ENCODE assay signal across 30 cellular contexts in the genomic region with DNA sequence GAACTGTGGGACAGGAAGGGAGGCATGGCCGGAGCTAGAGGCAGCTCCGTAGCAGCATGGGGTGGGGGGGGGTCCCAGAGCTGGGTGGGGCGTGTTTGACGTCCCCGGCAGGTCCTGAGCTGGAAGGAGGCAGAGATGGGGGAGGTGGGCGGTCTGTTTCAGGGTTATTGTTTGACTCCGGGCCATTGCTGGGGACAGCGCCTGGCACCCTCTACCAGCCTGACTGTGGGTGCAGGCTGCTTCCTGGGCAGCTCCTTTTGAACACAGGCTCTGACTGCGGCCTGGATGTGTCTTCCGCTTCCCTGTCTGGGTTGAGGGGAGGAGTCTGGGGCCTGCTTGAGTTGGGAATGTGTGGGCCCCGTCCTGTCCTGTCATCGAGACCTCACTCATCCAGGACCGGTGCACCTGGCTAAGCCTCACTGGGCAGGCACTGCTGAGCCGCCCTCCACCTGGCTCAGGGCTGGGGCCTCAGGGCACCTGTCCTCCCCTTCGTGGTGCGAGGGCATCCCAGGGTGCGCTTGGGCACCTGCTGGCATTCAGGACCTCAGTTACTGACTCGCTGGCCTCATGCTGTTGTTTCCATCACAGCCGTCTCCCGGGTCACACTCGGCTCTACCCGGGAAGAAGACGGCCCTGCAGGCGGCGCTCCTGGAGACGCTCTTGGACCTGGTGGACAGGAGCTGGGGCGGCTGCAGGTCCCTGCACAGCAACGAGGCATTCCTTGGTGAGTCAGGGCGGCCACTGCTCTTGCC. TPM values are rescaled to one million over a fixed set of nuclear protein-coding genes. Genes with fewer than 3 reads are reported as not detected.
DNase-seq lines count a peak whose midpoint lies in the region; ATAC-seq, FAIRE-seq and TF ChIP-seq lines count a peak whose summit lies in the region.
"Had no signal": no experiment of that assay in that cellular context is flagged by ENCODE, and none has a peak within 500 bp of the region (broad histone marks: within the 10 kb centered on the region; RNA-seq: fewer than 3 reads in every experiment).

No MANE protein-coding gene starts in this region.

- no peak for FAIRE-seq in K562 (lab: Jason Lieb, UNC)
- FAIRE-seq: GM12878, H1 had no signal

- TF ChIP-seq EP300 in K562 (IDR thresholded peaks at IDR 0.05; ENCODE audit: low read length) = no peak

- H3K9me1 ChIP-seq in K562 (ENCODE audit: control insufficient read depth, insufficient read depth, low read length) = no peaks in the 10 kb centered on the region

- H3K27me3 ChIP-seq in K562 (ENCODE audit: control insufficient read depth in 2 of 2, insufficient read depth in 2 of 2, low read length in 2 of 2) (no peaks in the 10 kb centered on the region), testis (no peaks in the 10 kb centered on the region), adrenal gland (no peaks in the 10 kb centered on the region)

- CTCF ChIA-PET in activated CD8-positive, alpha-beta memory T cell treated with anti-CD3 and anti-CD28 coated beads, Interleukin-2, amount 10 ng/mL, durations not matched to agents 7 days and 5 days (lab: Charles Lee) = no interaction called here
- CTCF ChIA-PET in K562 (lab: Yijun Ruan, JAX; ENCODE audit: low intra/inter-chr PET ratio) = no interaction called here

- no peaks in the 10 kb centered on the region for H3K9me3 ChIP-seq in K562 (replicated peaks; ENCODE audit: control insufficient read depth, insufficient read depth, low read depth, low read length)
- H3K9me3 ChIP-seq in testis = no peaks in the 10 kb centered on the region
- no peaks in the 10 kb centered on the region for H3K9me3 ChIP-seq in adrenal gland (replicated peaks in 1 of 3)
- H3K9me3 ChIP-seq: Caco-2 had no signal

- TF ChIP-seq CTCF in K562 (IDR thresholded peaks at IDR 0.05 in 2 of 3, conservative IDR thresholded peaks at IDR 0.05 in 1 of 3; ENCODE audit: insufficient read depth in 2 of 3, low read depth in 1 of 3, low read length in 3 of 3) (no peak), testis (IDR thresholded peaks at IDR 0.05) (no peak), adrenal gland (IDR thresholded peaks at IDR 0.05) (no peak)

- no peak overlapping the region for H3K27ac ChIP-seq in K562 (ENCODE audit: extremely low read depth, low read depth, low read length)
- no peak overlapping the region for H3K27ac ChIP-seq in testis
- H3K27ac ChIP-seq in adrenal gland = no peak overlapping the region
- H3K27ac ChIP-seq: 22Rv1, C4-2B, KMS-11 had no signal

- 96% methylated on average over 21 of the region's 29 CpGs for WGBS in K562 (ENCODE audit: insufficient coverage, low coverage, missing lambda C conversion rate)
- 87 to 93% methylated on average over 15 to 29 of the region's 29 CpGs for WGBS in testis, 2 donors
- WGBS in adrenal gland, 4 donors = 92 to 98% (median 97%) methylated on average over 17 to 29 of the region's 29 CpGs

- POLR2A ChIA-PET in K562 (lab: Yijun Ruan, JAX) = no interaction called here

- intact Hi-C loops in K562 (cut with micrococcal nuclease) = no loop called here
- intact Hi-C loops in testis (cut with DNase I; ENCODE audit: low total_unique reads) = no loop called here
- intact Hi-C loops in adrenal gland (cut with DNase I) = no loop called here

- no peak overlapping the region for H3K4me3 Mint-ChIP-seq in activated CD8-positive, alpha-beta memory T cell treated with anti-CD3 and anti-CD28 coated beads, Interleukin-2, amount 10 ng/mL, durations not matched to agents 7 days and 5 days
- H3K4me3 Mint-ChIP-seq: B cell; CD8-positive, alpha-beta T cell had no signal

- no peak overlapping the region for H2AFZ ChIP-seq in K562 (ENCODE audit: low read depth, low read length)

- no peak for TF ChIP-seq RAD21 in K562 (CRISPR knock-in tag; conservative IDR thresholded peaks at IDR 0.05 in 1 of 2, IDR thresholded peaks at IDR 0.05 in 1 of 2)

- H3K4me3 ChIP-seq in K562 (no peak overlapping the region), testis (no peak overlapping the region), adrenal gland (no peak overlapping the region)
- H3K4me3 ChIP-seq: GM12878 had no signal

- peaks cover 29% of the 10 kb centered on the region for H3K36me3 Mint-ChIP-seq in activated CD8-positive, alpha-beta memory T cell treated with anti-CD3 and anti-CD28 coated beads, Interleukin-2, amount 10 ng/mL, durations not matched to agents 7 days and 5 days

- BruUV-seq in K562 (replicated peaks; lab: Mats Ljungman, UMichigan) = no TSS peak

- peak; percentile 35 for DNase-seq in activated CD8-positive, alpha-beta memory T cell treated with anti-CD3 and anti-CD28 coated beads, Interleukin-2, amount 10 ng/mL, durations not matched to agents 7 days and 5 days
- no peak for DNase-seq in activated CD8-positive, alpha-beta memory T cell treated with anti-CD3 and anti-CD28 coated beads, Interleukin-2, amount 50 U/mL, for 4 hours
- DNase-seq in K562 (ENCODE audit: extremely low read depth in 1 of 4, low spot score in 3 of 4) (no peak), mesenteric fat pad (ENCODE audit: low spot score) (peak; percentile 85), testis (peak; percentile 6), adrenal gland (no peak)
- DNase-seq: Caco-2; CD8-positive, alpha-beta T cell; DMS 273 treated with DMSO at 0.1 percent for 48 hours; DMS79; EL; GDM1; IMR-90; MM.1S; NCI-H1417; NCI-H1694; NCI-H2029 treated with DMSO at 0.1 percent for 48 hours; NCI-H446 treated with DMSO at 0.1 percent for 48 hours; NCI-H526; NCI-H82; NK-92 treated with Interleukin-12 subunit alpha and Interleukin-12 subunit beta, amount 100 ng/mL, for 24 hours; PC-3 had no signal

- no peaks in the 10 kb centered on the region for H3K9me3 Mint-ChIP-seq in activated CD8-positive, alpha-beta memory T cell treated with anti-CD3 and anti-CD28 coated beads, Interleukin-2, amount 10 ng/mL, durations not matched to agents 7 days and 5 days (ENCODE audit: low read depth)
- H3K9me3 Mint-ChIP-seq: CD8-positive, alpha-beta T cell had no signal

- peaks cover 3% of the 10 kb centered on the region for H3K4me1 Mint-ChIP-seq in activated CD8-positive, alpha-beta memory T cell treated with anti-CD3 and anti-CD28 coated beads, Interleukin-2, amount 10 ng/mL, durations not matched to agents 7 days and 5 days

- TF ChIP-seq POLR2A in K562 (conservative IDR thresholded peaks at IDR 0.05) = no peak
- TF ChIP-seq POLR2A in testis (IDR thresholded peaks at IDR 0.05) = no peak
- TF ChIP-seq POLR2A in GM18505 (IDR thresholded peaks at IDR 0.05; ENCODE audit: borderline replicate concordance, extremely low read depth, insufficient read depth, insufficient read length) = no peak
- no peak for TF ChIP-seq POLR2A in adrenal gland (IDR thresholded peaks at IDR 0.05)

- H3K4me1 ChIP-seq in K562 (replicated peaks in 1 of 2; ENCODE audit: control insufficient read depth in 2 of 2, insufficient read depth in 2 of 2, low read length in 2 of 2) (peaks cover 0 to 7% of the 10 kb centered on the region in 2 experiments; a peak in 1 of 5 replicates), testis (no peaks in the 10 kb centered on the region), adrenal gland (replicated peaks in 1 of 2) (no peaks in the 10 kb centered on the region)
- H3K4me1 ChIP-seq: Caco-2 had no signal

- H4K20me1 ChIP-seq in K562 (replicated peaks; ENCODE audit: control insufficient read depth, insufficient read depth, low read length) = no peaks in the 10 kb centered on the region; the same call in 1 of the 2 replicates

- H3K36me3 ChIP-seq in K562 (ENCODE audit: control insufficient read depth, insufficient read depth, low read length) (peaks cover 99% of the 10 kb centered on the region), testis (ENCODE audit: low read depth, missing control alignments) (no peaks in the 10 kb centered on the region), adrenal gland (replicated peaks in 1 of 2) (peaks cover 0 to 7% of the 10 kb centered on the region in 2 donors)

- ATAC-seq in activated CD8-positive, alpha-beta memory T cell treated with anti-CD3 and anti-CD28 coated beads, Interleukin-2, amount 10 ng/mL, durations not matched to agents 7 days and 5 days = no peak
- ATAC-seq in K562 (no peak), GM18505 (IDR thresholded peaks at IDR 0.05; ENCODE audit: unreplicated experiment) (no peak)
- ATAC-seq: CD8-positive, alpha-beta T cell; GM12878; HCT116; PC-3 had no signal

- no peak overlapping the region for H3K4me2 ChIP-seq in K562 (ENCODE audit: insufficient read depth, low read length)
- H3K4me2 ChIP-seq: KMS-11 had no signal

- no peaks in the 10 kb centered on the region for H3K79me2 ChIP-seq in K562 (ENCODE audit: control insufficient read depth, insufficient read depth, low read length)

- H3K9ac ChIP-seq in K562 (ENCODE audit: insufficient read depth in 1 of 2, low read depth in 2 of 2, low read length in 2 of 2) = peak overlapping the region in 1 of 2 experiments; percentile 43; a peak in 1 of 4 replicates
- H3K9ac ChIP-seq: KMS-11 had no signal

- H3K27me3 Mint-ChIP-seq in activated CD8-positive, alpha-beta memory T cell treated with anti-CD3 and anti-CD28 coated beads, Interleukin-2, amount 10 ng/mL, durations not matched to agents 7 days and 5 days = no peaks in the 10 kb centered on the region
- H3K27me3 Mint-ChIP-seq: B cell had no signal

- no peak overlapping the region for H3K27ac Mint-ChIP-seq in activated CD8-positive, alpha-beta memory T cell treated with anti-CD3 and anti-CD28 coated beads, Interleukin-2, amount 10 ng/mL, durations not matched to agents 7 days and 5 days
- H3K27ac Mint-ChIP-seq: B cell; CD8-positive, alpha-beta T cell had no signal

- in situ Hi-C loops in K562 (cut with MboI) = no loop called here

RNA-seq across cellular contexts. Expression of gene CEP72, which starts 26.5 kb away (rescaled TPM):
- total RNA-seq in activated CD8-positive, alpha-beta memory T cell treated with anti-CD3 and anti-CD28 coated beads, Interleukin-2, amount 10 ng/mL, durations not matched to agents 7 days and 5 days = 10 to 100 TPM; 32.2 to 40.5 TPM
- total RNA-seq in K562 (2011; cell fraction: chromatin; rRNA removed; ENCODE audit: low replicate concordance) = 124 and 152 TPM in 2 replicates
- total RNA-seq in K562 (2011; cell fraction: nucleolus; rRNA removed) = 76.5 and 81.0 TPM in 2 replicates
- 63.1 and 68.9 TPM in 2 replicates for total RNA-seq in K562 (2011; cell fraction: nucleoplasm; rRNA removed)
- 17.6 and 27.4 TPM in 2 replicates for total RNA-seq in K562 (2014; rRNA removed)
- total RNA-seq in K562 (2014; rRNA removed; fragmentation: Illumina TruSeq; extraction: Trizol) = 9.4 and 11.3 TPM in 2 replicates
- total RNA-seq in K562 (2015; rRNA removed; fragmentation: Illumina TruSeq; extraction: Trizol) = 16.3 and 17.4 TPM in 2 replicates
- total RNA-seq in K562 (2021) = 33.3 and 38.1 TPM in 2 replicates
- polyA plus RNA-seq in K562 (2011; rRNA removed) = 14.0 and 17.8 TPM in 2 replicates
- polyA plus RNA-seq in K562 (2011; cell fraction: cytosol; rRNA removed) = 11.8 and 15.1 TPM in 2 replicates
- polyA plus RNA-seq in K562 (2011; cell fraction: nucleus; rRNA removed) = 32.3 and 49.2 TPM in 2 replicates
- polyA plus RNA-seq in K562 (2012) = 15.2 and 20.5 TPM in 2 replicates
- polyA plus RNA-seq in K562 (2014; fragmentation: Illumina TruSeq; extraction: Trizol) = 14.2 and 15.2 TPM in 2 replicates
- polyA plus RNA-seq in K562 (2014; fragmentation: Nextera tagmentation; extraction: Ambion mirVana) = 1 to 10 TPM in 1 of 2 experiments, under 1 TPM in 1; 0.89 to 1.4 TPM
- polyA plus RNA-seq in K562 (2014; rRNA removed) = 19.9 and 28.6 TPM in 2 replicates
- polyA minus RNA-seq in K562 (2011; rRNA and poly(A)+ RNA removed) = 23.6 and 27.4 TPM in 2 replicates
- 19.7 and 26.2 TPM in 2 replicates for polyA minus RNA-seq in K562 (2011; cell fraction: cytosol; rRNA and poly(A)+ RNA removed)
- polyA minus RNA-seq in K562 (2011; cell fraction: nucleus; rRNA and poly(A)+ RNA removed) = 40.4 and 45.3 TPM in 2 replicates
- total RNA-seq in mesenteric fat pad = 2.0 TPM
- 10 to 100 TPM; 19.8 to 31.2 TPM for total RNA-seq in testis
- 18.5 TPM for polyA plus RNA-seq in testis (ENCODE audit: insufficient read depth, low read depth, low replicate concordance)
- 1 to 10 TPM in 7 of 8 donors, under 1 TPM in 1; 0.36 to 7.8 (median 2.9) TPM for total RNA-seq in adrenal gland
- 1 to 10 TPM in 2 of 3 donors, under 1 TPM in 1; 0.88 to 5.9 (median 2.1) TPM for polyA plus RNA-seq in adrenal gland

RNA-seq across cellular contexts. Expression of gene TPPP, which starts 54.5 kb away (rescaled TPM):
- under 1 TPM; 0.16 to 0.20 TPM for total RNA-seq in activated CD8-positive, alpha-beta memory T cell treated with anti-CD3 and anti-CD28 coated beads, Interleukin-2, amount 10 ng/mL, durations not matched to agents 7 days and 5 days
- total RNA-seq in K562 (2011; cell fraction: chromatin; rRNA removed; ENCODE audit: low replicate concordance) = 0.11 and 0.28 TPM in 2 replicates
- 0.13 and 0.17 TPM in 2 replicates for total RNA-seq in K562 (2011; cell fraction: nucleolus; rRNA removed)
- total RNA-seq in K562 (2011; cell fraction: nucleoplasm; rRNA removed) = 0.15 TPM in 1 of 2 replicates, not detected in the other
- total RNA-seq in K562 (2014; rRNA removed) (not detected in 2 replicates), K562 (2014; rRNA removed; fragmentation: Illumina TruSeq; extraction: Trizol) (not detected in 2 replicates), K562 (2015; rRNA removed; fragmentation: Illumina TruSeq; extraction: Trizol) (not detected in 2 replicates), K562 (2021) (0.07 TPM in 2 replicates), mesenteric fat pad (5.4 TPM), testis (1 to 10 TPM; 2.9 to 5.7 TPM), adrenal gland (1 to 10 TPM in 7 of 8 donors, under 1 TPM in 1; 0.52 to 9.1 (median 2.0) TPM)
- polyA plus RNA-seq in K562 (2011; rRNA removed) (0.01 and 0.03 TPM in 2 replicates), K562 (2014; fragmentation: Illumina TruSeq; extraction: Trizol) (0.01 TPM in 1 of 2 replicates, not detected in the other), K562 (2014; fragmentation: Nextera tagmentation; extraction: Ambion mirVana) (not detected), K562 (2014; rRNA removed) (not detected in 2 replicates), testis (ENCODE audit: insufficient read depth, low read depth, low replicate concordance) (3.8 TPM), adrenal gland (1 to 10 TPM in 2 of 3 donors, under 1 TPM in 1; 0.94 to 4.0 (median 3.1) TPM)
- 0.04 and 0.06 TPM in 2 replicates for polyA plus RNA-seq in K562 (2011; cell fraction: cytosol; rRNA removed)
- polyA plus RNA-seq in K562 (2011; cell fraction: nucleus; rRNA removed) = 0.06 and 0.11 TPM in 2 replicates
- polyA plus RNA-seq in K562 (2012) = 0.21 and 0.25 TPM in 2 replicates
- 0.11 and 0.12 TPM in 2 replicates for polyA minus RNA-seq in K562 (2011; rRNA and poly(A)+ RNA removed)
- polyA minus RNA-seq in K562 (2011; cell fraction: cytosol; rRNA and poly(A)+ RNA removed) = not detected in 2 replicates
- polyA minus RNA-seq in K562 (2011; cell fraction: nucleus; rRNA and poly(A)+ RNA removed) = not detected in 2 replicates
- total RNA-seq: B cell had no signal

Comparison
In these comparisons a context has a peak if more than half of its experiments do, and no peak if none do; other contexts are left out.
1. DNase-seq: peak in activated CD8-positive, alpha-beta memory T cell treated with anti-CD3 and anti-CD28 coated beads, Interleukin-2, amount 10 ng/mL, durations not matched to agents 7 days and 5 days (single experiment), mesenteric fat pad (single experiment) and testis (single experiment); none in activated CD8-positive, alpha-beta memory T cell treated with anti-CD3 and anti-CD28 coated beads, Interleukin-2, amount 50 U/mL, for 4 hours (single experiment), K562 (0 of 4) and adrenal gland (0 of 7).